Comparison of ENCODE assay signal across 33 cellular contexts in the genomic region with DNA sequence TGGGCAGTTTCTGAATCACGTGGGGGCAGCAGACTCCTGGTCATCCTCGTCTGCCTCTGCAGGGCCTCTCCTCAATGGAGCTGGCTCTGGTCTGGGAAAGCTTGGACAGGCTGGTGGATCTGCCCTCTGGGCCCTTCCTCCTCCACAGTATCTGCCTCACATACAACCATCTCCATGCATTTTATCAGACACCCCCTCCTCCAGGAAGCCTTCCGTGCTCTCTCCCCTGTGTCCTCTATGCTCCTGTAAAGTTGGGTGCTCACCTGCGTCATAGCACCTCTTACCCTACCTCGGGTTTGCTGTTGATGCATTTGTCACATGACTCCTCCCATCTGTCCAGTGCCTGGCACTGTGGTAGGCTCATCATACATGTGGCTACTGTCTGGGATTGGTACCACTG.
"Had no signal": no experiment of that assay in that cellular context is flagged by ENCODE, and none has a peak within 500 bp of the region (broad histone marks: within the 10 kb centered on the region; RNA-seq: fewer than 3 reads in every experiment).

No MANE protein-coding gene starts in this region.

- H3K27ac ChIP-seq: ascending aorta, VCaP had no signal

- H3K9me3 Mint-ChIP-seq: activated naive CD4-positive, alpha-beta T cell treated with anti-CD3 and anti-CD28 coated beads, Interleukin-2, amount 50 U/mL, for 24 hours; activated T-helper 2 cell treated with anti-CD3 and anti-CD28 coated beads, Interferon-gamma antibody, Interleukin-2, Interleukin-4, amounts not matched to agents 10 μg/mL and 5 μg/mL and 100 μg/mL, durations not matched to agents 14 hours and 24 hours and 36 hours had no signal

- H3K4me1 Mint-ChIP-seq: activated CD4-positive, alpha-beta memory T cell treated with anti-CD3 and anti-CD28 coated beads, Interleukin-2, amount 10 ng/mL, durations not matched to agents 7 days and 5 days; activated CD4-positive, alpha-beta T cell treated with anti-CD3 and anti-CD28 coated beads for 36 hours; activated CD4-positive, alpha-beta T cell treated with anti-CD3 and anti-CD28 coated beads, Interleukin-2, amount 10 ng/mL, durations not matched to agents 7 days and 5 days; activated CD8-positive, alpha-beta memory T cell treated with anti-CD3 and anti-CD28 coated beads, Interleukin-2, amount 10 ng/mL, durations not matched to agents 7 days and 5 days; activated naive CD4-positive, alpha-beta T cell treated with anti-CD3 and anti-CD28 coated beads, Interleukin-2, amount 10 ng/mL, durations not matched to agents 7 days and 5 days; activated naive CD4-positive, alpha-beta T cell treated with anti-CD3 and anti-CD28 coated beads, Interleukin-2, amount 50 U/mL, for 24 hours; activated naive CD8-positive, alpha-beta T cell treated with anti-CD3 and anti-CD28 coated beads for 36 hours; brain had no signal

- H3K9me3 ChIP-seq: ascending aorta had no signal

- H3K4me3 Mint-ChIP-seq: activated CD4-positive, alpha-beta memory T cell treated with anti-CD3 and anti-CD28 coated beads, Interleukin-2, amount 10 ng/mL, durations not matched to agents 7 days and 5 days; activated CD4-positive, alpha-beta T cell treated with anti-CD3 and anti-CD28 coated beads for 36 hours; activated CD4-positive, alpha-beta T cell treated with anti-CD3 and anti-CD28 coated beads, Interleukin-2, amount 10 ng/mL, durations not matched to agents 7 days and 5 days; activated CD8-positive, alpha-beta memory T cell treated with anti-CD3 and anti-CD28 coated beads, Interleukin-2, amount 10 ng/mL, durations not matched to agents 7 days and 5 days; activated CD8-positive, alpha-beta T cell treated with anti-CD3 and anti-CD28 coated beads, Interleukin-2, amount 10 ng/mL, durations not matched to agents 7 days and 5 days; activated naive CD4-positive, alpha-beta T cell treated with anti-CD3 and anti-CD28 coated beads, Interleukin-2, amount 10 ng/mL, durations not matched to agents 7 days and 5 days; activated naive CD4-positive, alpha-beta T cell treated with anti-CD3 and anti-CD28 coated beads, Interleukin-2, amount 50 U/mL, for 24 hours; activated naive CD8-positive, alpha-beta T cell treated with anti-CD3 and anti-CD28 coated beads for 36 hours; activated T-cell treated with anti-CD3 and anti-CD28 coated beads, Interleukin-2, amount 50 U/mL, for 24 hours; brain; T-helper 1 cell treated with Interleukin-12 subunit alpha and Interleukin-12 subunit beta and Interleukin-4 antibody, amounts not matched to agents 30 μg/mL and 1 μg/mL, for 36 hours; T-helper 2 cell treated with Interferon-gamma antibody and Interleukin-4, amounts not matched to agents 5 μg/mL and 100 μg/mL, for 36 hours had no signal

- DNase-seq: activated CD4-positive, alpha-beta memory T cell treated with anti-CD3 and anti-CD28 coated beads, Interleukin-2, amount 10 ng/mL, durations not matched to agents 7 days and 5 days; activated CD4-positive, alpha-beta T cell treated with anti-CD3 and anti-CD28 coated beads for 1 hour; activated CD4-positive, alpha-beta T cell treated with anti-CD3 and anti-CD28 coated beads for 36 hours; activated CD4-positive, alpha-beta T cell treated with anti-CD3 and anti-CD28 coated beads for 48 hours; activated CD4-positive, alpha-beta T cell treated with anti-CD3 and anti-CD28 coated beads, Interleukin-2, amount 10 ng/mL, durations not matched to agents 7 days and 5 days; activated CD4-positive, alpha-beta T cell treated with anti-CD3 and anti-CD28 coated beads, Interleukin-2, amount 50 U/mL, for 48 hours; activated CD4-positive, CD25-positive, alpha-beta regulatory T cell; activated CD8-positive, alpha-beta memory T cell treated with anti-CD3 and anti-CD28 coated beads for 24 hours; activated CD8-positive, alpha-beta memory T cell treated with anti-CD3 and anti-CD28 coated beads, Interleukin-2, amount 10 ng/mL, durations not matched to agents 7 days and 5 days; activated CD8-positive, alpha-beta memory T cell treated with anti-CD3 and anti-CD28 coated beads, Interleukin-2, amount 50 U/mL, for 48 hours; activated CD8-positive, alpha-beta T cell treated with anti-CD3 and anti-CD28 coated beads, Interleukin-2, amount 10 ng/mL, durations not matched to agents 7 days and 5 days; activated effector memory CD4-positive, alpha-beta T cell treated with Interleukin-2 at 50 U/mL for 16 hours; activated gamma-delta T cell; activated naive CD4-positive, alpha-beta T cell treated with anti-CD3 and anti-CD28 coated beads, Interleukin-2, amount 10 ng/mL, durations not matched to agents 7 days and 5 days; activated naive CD4-positive, alpha-beta T cell treated with Interleukin-2 at 50 U/mL for 16 hours; activated naive CD8-positive, alpha-beta T cell treated with anti-CD3 and anti-CD28 coated beads for 36 hours; activated T-cell treated with anti-CD3 and anti-CD28 coated beads, Interleukin-2, amount 50 U/mL, for 24 hours; activated T-cell treated with anti-CD3 and anti-CD28 coated beads, Interleukin-2, amount 50 U/mL, for 48 hours; amygdala; anterior cingulate cortex; central memory CD4-positive, alpha-beta T cell; T-helper 1 cell; T-helper 2 cell; T-helper 9 cell had no signal

- H3K27ac Mint-ChIP-seq: activated CD4-positive, alpha-beta memory T cell treated with anti-CD3 and anti-CD28 coated beads, Interleukin-2, amount 10 ng/mL, durations not matched to agents 7 days and 5 days; activated CD4-positive, alpha-beta T cell treated with anti-CD3 and anti-CD28 coated beads for 36 hours; activated CD4-positive, alpha-beta T cell treated with anti-CD3 and anti-CD28 coated beads, Interleukin-2, amount 10 ng/mL, durations not matched to agents 7 days and 5 days; activated CD8-positive, alpha-beta memory T cell treated with anti-CD3 and anti-CD28 coated beads, Interleukin-2, amount 10 ng/mL, durations not matched to agents 7 days and 5 days; activated CD8-positive, alpha-beta T cell treated with anti-CD3 and anti-CD28 coated beads, Interleukin-2, amount 10 ng/mL, durations not matched to agents 7 days and 5 days; activated naive CD4-positive, alpha-beta T cell treated with anti-CD3 and anti-CD28 coated beads, Interleukin-2, amount 10 ng/mL, durations not matched to agents 7 days and 5 days; activated naive CD4-positive, alpha-beta T cell treated with anti-CD3 and anti-CD28 coated beads, Interleukin-2, amount 50 U/mL, for 24 hours; activated naive CD8-positive, alpha-beta T cell treated with anti-CD3 and anti-CD28 coated beads for 36 hours; activated T-cell treated with anti-CD3 and anti-CD28 coated beads, Interleukin-2, amount 50 U/mL, for 24 hours; activated T-helper 2 cell treated with anti-CD3 and anti-CD28 coated beads, Interferon-gamma antibody, Interleukin-2, Interleukin-4, amounts not matched to agents 10 μg/mL and 5 μg/mL and 100 μg/mL, durations not matched to agents 14 hours and 24 hours and 36 hours; brain; T-helper 1 cell treated with Interleukin-12 subunit alpha and Interleukin-12 subunit beta and Interleukin-4 antibody, amounts not matched to agents 30 μg/mL and 1 μg/mL, for 36 hours; T-helper 2 cell treated with Interferon-gamma antibody and Interleukin-4, amounts not matched to agents 5 μg/mL and 100 μg/mL, for 36 hours had no signal

- H3K27me3 Mint-ChIP-seq: activated CD4-positive, alpha-beta memory T cell treated with anti-CD3 and anti-CD28 coated beads, Interleukin-2, amount 10 ng/mL, durations not matched to agents 7 days and 5 days; activated CD4-positive, alpha-beta T cell treated with anti-CD3 and anti-CD28 coated beads for 36 hours; activated CD4-positive, alpha-beta T cell treated with anti-CD3 and anti-CD28 coated beads, Interleukin-2, amount 10 ng/mL, durations not matched to agents 7 days and 5 days; activated CD8-positive, alpha-beta memory T cell treated with anti-CD3 and anti-CD28 coated beads, Interleukin-2, amount 10 ng/mL, durations not matched to agents 7 days and 5 days; activated naive CD4-positive, alpha-beta T cell treated with anti-CD3 and anti-CD28 coated beads, Interleukin-2, amount 10 ng/mL, durations not matched to agents 7 days and 5 days; activated naive CD8-positive, alpha-beta T cell treated with anti-CD3 and anti-CD28 coated beads for 36 hours; activated T-cell treated with anti-CD3 and anti-CD28 coated beads, Interleukin-2, amount 50 U/mL, for 24 hours; brain had no signal

- H3K27me3 ChIP-seq: ascending aorta had no signal

- FAIRE-seq: TTC549 had no signal

- ATAC-seq: activated CD4-positive, alpha-beta T cell treated with anti-CD3 and anti-CD28 coated beads for 36 hours; activated CD4-positive, CD25-positive, alpha-beta regulatory T cell treated with anti-CD3 and anti-CD28 coated beads, Interleukin-2, amount 50 U/mL, for 24 hours; activated CD8-positive, alpha-beta memory T cell treated with anti-CD3 and anti-CD28 coated beads, Interleukin-2, amount 10 ng/mL, durations not matched to agents 7 days and 5 days; activated CD8-positive, alpha-beta T cell treated with anti-CD3 and anti-CD28 coated beads, Interleukin-2, amount 10 ng/mL, durations not matched to agents 7 days and 5 days had no signal

- H3K36me3 Mint-ChIP-seq: activated CD8-positive, alpha-beta memory T cell treated with anti-CD3 and anti-CD28 coated beads, Interleukin-2, amount 10 ng/mL, durations not matched to agents 7 days and 5 days; activated naive CD4-positive, alpha-beta T cell treated with anti-CD3 and anti-CD28 coated beads, Interleukin-2, amount 10 ng/mL, durations not matched to agents 7 days and 5 days; activated naive CD4-positive, alpha-beta T cell treated with anti-CD3 and anti-CD28 coated beads, Interleukin-2, amount 50 U/mL, for 24 hours had no signal

- H3K4me1 ChIP-seq: ascending aorta had no signal

- H3K4me3 ChIP-seq: ascending aorta had no signal
